ENCODE assay signal across 10 cellular contexts in genomic region chr11:117183724-117184349, GRCh38. TPM values are rescaled to one million over a fixed set of nuclear protein-coding genes. Genes with fewer than 3 reads are reported as not detected.
DNase-seq lines count a peak whose midpoint lies in the region; ATAC-seq and TF ChIP-seq lines count a peak whose summit lies in the region.
"Had no signal": no experiment of that assay in that cellular context is flagged by ENCODE, and none has a peak within 500 bp of the region (broad histone marks: within the 10 kb centered on the region; RNA-seq: fewer than 3 reads in every experiment).

No MANE protein-coding gene starts in this region.

- TF ChIP-seq POLR2A in body of pancreas (IDR thresholded peaks at IDR 0.05): no peak

- DNase-seq in activated CD8-positive, alpha-beta memory T cell treated with anti-CD3 and anti-CD28 coated beads for 24 hours: peak; percentile 44
- DNase-seq in activated CD8-positive, alpha-beta memory T cell treated with anti-CD3 and anti-CD28 coated beads, Interleukin-2, amount 50 U/mL, for 4 hours: no peak
- DNase-seq in body of pancreas (peak in 3 of 4 donors; percentile 25 to 62 (median 55)), sciatic nerve (ENCODE audit: low spot score) (peak; percentile 51), NCI-H1694 (lab: John Stamatoyannopoulos, UW) (no peak), NCI-H69 (lab: John Stamatoyannopoulos, UW) (no peak)
- DNase-seq: left ventricle myocardium superior, nucleus accumbens had no signal

- peaks cover 85% of the 10 kb centered on the region for H3K4me1 ChIP-seq in body of pancreas

- no peaks in the 10 kb centered on the region for H3K27me3 ChIP-seq in body of pancreas
- H3K27me3 ChIP-seq: SJSA1, uterus had no signal

- intact Hi-C loops in body of pancreas (cut with DNase I): no loop called here
- intact Hi-C loops in sciatic nerve (cut with DNase I): no loop called here

- ATAC-seq in body of pancreas: no peak
- ATAC-seq in sciatic nerve: no peak
- ATAC-seq: left ventricle myocardium superior had no signal

- H3K9me3 ChIP-seq in body of pancreas: no peaks in the 10 kb centered on the region
- H3K9me3 ChIP-seq: SJSA1, uterus had no signal

- no peak for TF ChIP-seq CTCF in body of pancreas (IDR thresholded peaks at IDR 0.05)

- peaks cover 0 to 3% of the 10 kb centered on the region in 2 donors for H3K36me3 ChIP-seq in body of pancreas (replicated peaks in 1 of 2; ENCODE audit: insufficient read depth in 1 of 2, low read depth in 2 of 2)
- H3K36me3 ChIP-seq: SJSA1, uterus had no signal

- no peak overlapping the region for H3K4me3 ChIP-seq in body of pancreas
- H3K4me3 ChIP-seq: SJSA1, uterus had no signal

- 62 to 67% methylated on average over 9 to 11 of the region's 11 CpGs for WGBS in body of pancreas, 2 donors

- H3K27ac ChIP-seq in body of pancreas: peak overlapping the region in 3 of 4 donors; percentile 50 to 81 (median 55)
- H3K27ac ChIP-seq: SJSA1, uterus had no signal

RNA-seq across cellular contexts. Expression of gene SIDT2, which starts 5.3 kb away (rescaled TPM):
- total RNA-seq in body of pancreas (10 to 100 TPM; 42.0 to 88.7 TPM), sciatic nerve (94.4 TPM)

RNA-seq across cellular contexts. Expression of gene TAGLN, which starts 15.3 kb away (rescaled TPM):
- total RNA-seq in body of pancreas (100 to 1,000 TPM; 124 to 372 TPM), sciatic nerve (1,988 TPM)

RNA-seq across cellular contexts. Expression of gene PAFAH1B2, which starts 39.8 kb away (rescaled TPM):
- total RNA-seq in body of pancreas (10 to 100 TPM; 30.0 to 44.9 TPM), sciatic nerve (104 TPM)

RNA-seq across cellular contexts. Expression of gene PCSK7, which starts 48.0 kb away (rescaled TPM):
- 10 to 100 TPM; 25.9 to 86.0 TPM for total RNA-seq in body of pancreas
- total RNA-seq in sciatic nerve: 68.7 TPM

RNA-seq across cellular contexts. Expression of gene RNF214, which starts 48.6 kb away (rescaled TPM):
- 10 to 100 TPM; 10.2 to 12.5 TPM for total RNA-seq in body of pancreas
- 36.8 TPM for total RNA-seq in sciatic nerve

Comparison
In these comparisons a context has a peak if more than half of its experiments do, and no peak if none do; other contexts are left out.
1. DNase-seq: peak in activated CD8-positive, alpha-beta memory T cell treated with anti-CD3 and anti-CD28 coated beads for 24 hours (single experiment), body of pancreas (3 of 4) and sciatic nerve (single experiment); none in activated CD8-positive, alpha-beta memory T cell treated with anti-CD3 and anti-CD28 coated beads, Interleukin-2, amount 50 U/mL, for 4 hours (single experiment), NCI-H1694 (single experiment) and NCI-H69 (single experiment).